In genomic region chr1:114234408-114235119, GRCh38 we compare ENCODE assay signal across 13 cellular contexts.
DNase-seq lines count a peak whose midpoint lies in the region; ATAC-seq and TF ChIP-seq lines count a peak whose summit lies in the region.
"Had no signal": no experiment of that assay in that cellular context is flagged by ENCODE, and none has a peak within 500 bp of the region (broad histone marks: within the 10 kb centered on the region; RNA-seq: fewer than 3 reads in every experiment).

No MANE protein-coding gene starts in this region.

- no peak overlapping the region for H2AK5ac ChIP-seq in H9 (ENCODE audit: insufficient read length, low read length)

- CTCF ChIA-PET in CD4-positive, alpha-beta T cell (lab: Charles Lee): interaction anchor here (1.0 kb wide), 1 partner anchor 48 kb away, joined by 3 read pairs; no protein-coding TSS in a partner anchor

- H3K4me3 ChIP-seq in GM12865 (ENCODE audit: low read depth, low read length) (no peak overlapping the region), NB4 (ENCODE audit: low read depth, low read length) (no peak overlapping the region), left lung (no peak overlapping the region), esophagus squamous epithelium (no peak overlapping the region)
- H3K4me3 ChIP-seq: Peyer's patch had no signal

- no peak overlapping the region for H4K8ac ChIP-seq in H9 (replicated peaks; ENCODE audit: insufficient read length, low read depth, low read length)

- no peaks in the 10 kb centered on the region for H3K23me2 ChIP-seq in H9 (ENCODE audit: insufficient read length, low read depth, low read length, poor library complexity, severe bottlenecking)

- intact Hi-C loops in left lung (cut with DNase I) (no loop called here), esophagus squamous epithelium (cut with DNase I) (no loop called here)
- intact Hi-C loops in CD4-positive, alpha-beta T cell (cut with DNase I, micrococcal nuclease): no loop called here

- no peak overlapping the region for H3K27ac Mint-ChIP-seq in H9
- H3K27ac Mint-ChIP-seq in CD4-positive, alpha-beta T cell: no peak overlapping the region
- H3K27ac Mint-ChIP-seq: activated naive CD4-positive, alpha-beta T cell treated with anti-CD3 and anti-CD28 coated beads, Interleukin-2, amount 50 U/mL, for 72 hours had no signal

- H3K4me1 ChIP-seq in H9 (ENCODE audit: insufficient read depth, low read length) (no peaks in the 10 kb centered on the region), left lung (peaks cover 0 to 3% of the 10 kb centered on the region in 2 donors), esophagus squamous epithelium (peaks cover 0 to 16% (median 0%) of the 10 kb centered on the region in 3 donors)
- H3K4me1 ChIP-seq: parathyroid adenoma, Peyer's patch had no signal

- H3K36me3 Mint-ChIP-seq in H9 (ENCODE audit: insufficient read depth in 1 of 3, low read depth in 3 of 3): no peaks in the 10 kb centered on the region
- no peaks in the 10 kb centered on the region for H3K36me3 Mint-ChIP-seq in CD4-positive, alpha-beta T cell (ENCODE audit: low read depth)
- H3K36me3 Mint-ChIP-seq: activated naive CD4-positive, alpha-beta T cell treated with anti-CD3 and anti-CD28 coated beads, Interleukin-2, amount 50 U/mL, for 72 hours had no signal

- H2BK120ac ChIP-seq in H9 (ENCODE audit: low read depth, low read length, poor library complexity, severe bottlenecking): no peak overlapping the region

- H3K79me2 ChIP-seq in H9 (ENCODE audit: insufficient read depth, low read length): no peaks in the 10 kb centered on the region
- H3K79me2 ChIP-seq: parathyroid adenoma had no signal

- H2BK12ac ChIP-seq in H9 (ENCODE audit: insufficient read length, low read depth, low read length): no peak overlapping the region

- H4K5ac ChIP-seq in H9 (ENCODE audit: insufficient read length, low read depth, low read length): no peak overlapping the region

- H3K14ac ChIP-seq in H9 (ENCODE audit: insufficient read depth, low read length): no peak overlapping the region

- no peaks in the 10 kb centered on the region for H3K9me3 Mint-ChIP-seq in H9
- H3K9me3 Mint-ChIP-seq in CD4-positive, alpha-beta T cell: no peaks in the 10 kb centered on the region
- H3K9me3 Mint-ChIP-seq: activated naive CD4-positive, alpha-beta T cell treated with anti-CD3 and anti-CD28 coated beads, Interleukin-2, amount 50 U/mL, for 72 hours had no signal

- H3K27me3 ChIP-seq in H9 (ENCODE audit: insufficient read depth, low read length) (no peaks in the 10 kb centered on the region; the same call in 1 of the 2 replicates), left lung (no peaks in the 10 kb centered on the region), esophagus squamous epithelium (peaks cover 0 to 16% (median 0%) of the 10 kb centered on the region in 4 donors)
- no peaks in the 10 kb centered on the region for H3K27me3 ChIP-seq in CD4-positive, alpha-beta T cell (ENCODE audit: control insufficient read depth, insufficient read depth, low read length)
- H3K27me3 ChIP-seq: Peyer's patch had no signal

- H3K79me1 ChIP-seq in H9 (ENCODE audit: insufficient read depth, low read depth, low read length, poor library complexity, severe bottlenecking): no peaks in the 10 kb centered on the region

- H3K23ac ChIP-seq in H9 (ENCODE audit: insufficient read length, low read depth, low read length): no peak overlapping the region

- no peak overlapping the region for H3K4me3 Mint-ChIP-seq in H9
- H3K4me3 Mint-ChIP-seq in CD4-positive, alpha-beta T cell: no peak overlapping the region

- H2BK20ac ChIP-seq in H9 (ENCODE audit: low read depth, low read length, poor library complexity, severe bottlenecking): no peak overlapping the region

- no peak overlapping the region for H3K18ac ChIP-seq in H9 (ENCODE audit: insufficient read length, low read depth, low read length)

- H3K27me3 Mint-ChIP-seq in H9 (ENCODE audit: low read depth): peaks cover 8% of the 10 kb centered on the region
- peaks cover 5% of the 10 kb centered on the region for H3K27me3 Mint-ChIP-seq in CD4-positive, alpha-beta T cell

- H3K27ac ChIP-seq in H9 (ENCODE audit: insufficient read length, low read depth, low read length) (no peak overlapping the region), left lung (no peak overlapping the region), esophagus squamous epithelium (no peak overlapping the region)
- H3K27ac ChIP-seq in CD4-positive, alpha-beta T cell (ENCODE audit: low read depth, low read length): no peak overlapping the region
- H3K27ac ChIP-seq: parathyroid adenoma, Peyer's patch had no signal

- H3K36me3 ChIP-seq in left lung: no peaks in the 10 kb centered on the region
- no peaks in the 10 kb centered on the region for H3K36me3 ChIP-seq in esophagus squamous epithelium
- H3K36me3 ChIP-seq: Peyer's patch had no signal

- TF ChIP-seq CTCF in GM12865 (IDR thresholded peaks at IDR 0.05; ENCODE audit: insufficient read depth, low read depth, low read length, missing control alignments) (no peak), H9 (conservative IDR thresholded peaks at IDR 0.05) (no peak), NB4 (IDR thresholded peaks at IDR 0.05; ENCODE audit: low read depth, low read length) (no peak), left lung (IDR thresholded peaks at IDR 0.05) (no peak), esophagus squamous epithelium (IDR thresholded peaks at IDR 0.05) (no peak)
- no peak for TF ChIP-seq CTCF in CD4-positive, alpha-beta T cell (IDR thresholded peaks at IDR 0.05)

- H3K4me1 Mint-ChIP-seq in H9: peaks cover 3 to 4% of the 10 kb centered on the region in 2 experiments; a peak in 2 of 4 replicates
- H3K4me1 Mint-ChIP-seq in CD4-positive, alpha-beta T cell (ENCODE audit: low read depth): peaks cover 12% of the 10 kb centered on the region

- no peak for TF ChIP-seq POLR2A in NB4 (IDR thresholded peaks at IDR 0.05; ENCODE audit: extremely low read depth, insufficient read length)
- TF ChIP-seq POLR2A in esophagus squamous epithelium (IDR thresholded peaks at IDR 0.05): no peak

- H2BK5ac ChIP-seq in H9 (ENCODE audit: insufficient read length, low read length): no peak overlapping the region

- no peak overlapping the region for H4K91ac ChIP-seq in H9 (ENCODE audit: insufficient read length, low read depth, low read length)

- POLR2A ChIA-PET in CD4-positive, alpha-beta T cell (lab: Charles Lee): no interaction called here

- DNase-seq in GM12865 (ENCODE audit: low read depth) (peak; percentile 7), H9 (peak; percentile 12), NB4 (ENCODE audit: low read depth) (peak; percentile 69), left lung (no peak), esophagus squamous epithelium (lab: John Stamatoyannopoulos, UW) (no peak), SHP77 treated with DMSO at 0.1 percent for 48 hours (lab: John Stamatoyannopoulos, UW) (no peak)
- DNase-seq in CD4-positive, alpha-beta T cell: no peak
- DNase-seq: NCI-H2171 treated with DMSO at 0.1 percent for 48 hours, Peyer's patch, T-helper 9 cell had no signal

- H3K4ac ChIP-seq in H9 (ENCODE audit: low read depth, low read length): no peak overlapping the region

- no peak overlapping the region for H2BK15ac ChIP-seq in H9 (ENCODE audit: low read depth, low read length)

- no peak overlapping the region for H3K56ac ChIP-seq in H9 (ENCODE audit: insufficient read length, low read depth, low read length)

- WGBS in H9 (ENCODE audit: extremely low coverage, insufficient read length, low lambda C conversion rate): no CpG with 5 or more reads among the region's 3 CpGs
- 72 to 75% methylated on average over 3 of the region's 3 CpGs for WGBS in esophagus squamous epithelium, 2 donors

- no peak overlapping the region for H3K4me2 ChIP-seq in H9 (ENCODE audit: insufficient read depth, insufficient read length, low read length)

- no peaks in the 10 kb centered on the region for H4K20me1 ChIP-seq in H9 (ENCODE audit: control insufficient read depth, insufficient read depth, insufficient read length)

- H3K9me3 ChIP-seq in H9 (ENCODE audit: control insufficient read depth, low read depth, low read length) (no peaks in the 10 kb centered on the region), left lung (no peaks in the 10 kb centered on the region), esophagus squamous epithelium (no peaks in the 10 kb centered on the region)
- H3K9me3 ChIP-seq in CD4-positive, alpha-beta T cell (ENCODE audit: control insufficient read depth, low read length): no peaks in the 10 kb centered on the region
- H3K9me3 ChIP-seq: Peyer's patch had no signal

- no peak overlapping the region for H3K9ac ChIP-seq in H9 (ENCODE audit: extremely low read depth, insufficient read length, low read length)
- H3K9ac ChIP-seq: parathyroid adenoma had no signal

- no peak overlapping the region for H3T11ph ChIP-seq in H9 (ENCODE audit: low read length)

- no peak overlapping the region for H2AFZ ChIP-seq in H9 (ENCODE audit: low read length)
- H2AFZ ChIP-seq: parathyroid adenoma had no signal

- peak; percentile 67 for ATAC-seq in left lung
- ATAC-seq in SK-N-SH treated with all-trans-retinoic acid at 6 μM for 48 hours: no peak
- ATAC-seq in CD4-positive, alpha-beta T cell (ENCODE audit: poor library complexity): no peak

TF ChIP-seq in SK-N-SH treated with all-trans-retinoic acid at 6 μM for 48 hours, 23 proteins besides CTCF, POLR2A, EP300 and RAD21:
- TF ChIP-seq ZC3H10 (CRISPR knock-in tag; IDR thresholded peaks at IDR 0.05): no peak
- TF ChIP-seq BACH2 (CRISPR knock-in tag; IDR thresholded peaks at IDR 0.05; ENCODE audit: borderline replicate concordance): no peak
- TF ChIP-seq ZNF8 (CRISPR knock-in tag; IDR thresholded peaks at IDR 0.05): no peak
- TF ChIP-seq GLIS3 (CRISPR knock-in tag; IDR thresholded peaks at IDR 0.05): no peak
- no peak for TF ChIP-seq ISL1 (CRISPR knock-in tag; IDR thresholded peaks at IDR 0.05)
- TF ChIP-seq RARB (CRISPR knock-in tag; IDR thresholded peaks at IDR 0.05): no peak
- TF ChIP-seq TOX (CRISPR knock-in tag; IDR thresholded peaks at IDR 0.05; ENCODE audit: borderline replicate concordance): no peak
- TF ChIP-seq, protein P1, sequence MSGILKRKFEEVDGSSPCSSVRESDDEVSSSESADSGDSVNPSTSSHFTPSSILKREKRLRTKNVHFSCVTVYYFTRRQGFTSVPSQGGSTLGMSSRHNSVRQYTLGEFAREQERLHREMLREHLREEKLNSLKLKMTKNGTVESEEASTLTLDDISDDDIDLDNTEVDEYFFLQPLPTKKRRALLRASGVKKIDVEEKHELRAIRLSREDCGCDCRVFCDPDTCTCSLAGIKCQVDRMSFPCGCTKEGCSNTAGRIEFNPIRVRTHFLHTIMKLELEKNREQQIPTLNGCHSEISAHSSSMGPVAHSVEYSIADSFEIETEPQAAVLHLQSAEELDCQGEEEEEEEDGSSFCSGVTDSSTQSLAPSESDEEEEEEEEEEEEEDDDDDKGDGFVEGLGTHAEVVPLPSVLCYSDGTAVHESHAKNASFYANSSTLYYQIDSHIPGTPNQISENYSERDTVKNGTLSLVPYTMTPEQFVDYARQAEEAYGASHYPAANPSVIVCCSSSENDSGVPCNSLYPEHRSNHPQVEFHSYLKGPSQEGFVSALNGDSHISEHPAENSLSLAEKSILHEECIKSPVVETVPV (CRISPR knock-in tag; IDR thresholded peaks at IDR 0.05): no peak
- TF ChIP-seq ESRRG (CRISPR knock-in tag; IDR thresholded peaks at IDR 0.05): no peak

Comparison
In these comparisons a context has a peak if more than half of its experiments do, and no peak if none do; other contexts are left out.
1. DNase-seq: peak in GM12865 (single experiment), H9 (single experiment) and NB4 (single experiment); none in left lung (0 of 2), CD4-positive, alpha-beta T cell (0 of 10), esophagus squamous epithelium (single experiment) and SHP77 treated with DMSO at 0.1 percent for 48 hours (single experiment).